Comparison of ENCODE assay signal across 1 cellular context in genomic region chr1:64966158-64966963, GRCh38.
A peak's percentile ranks its signal among the peaks of the same experiment; 100 is the strongest.
TF ChIP-seq lines count a peak whose summit lies in the region.

JAK1 (minus strand) TSS chr1:64966549; CDS start chr1:64886264, 80,285 bp downstream.

TF ChIP-seq in H1, 55 proteins besides CTCF, POLR2A, EP300 and RAD21:
- TF ChIP-seq TCF12 (IDR thresholded peaks at IDR 0.05; ENCODE audit: low read depth, low read length) (no peak), NRF1 (IDR thresholded peaks at IDR 0.05; ENCODE audit: low read depth, low read length) (no peak), RBBP5 (IDR thresholded peaks at IDR 0.05; ENCODE audit: borderline replicate concordance, low read depth, low read length) (0 out of 2 replicates have a peak, but pooled peaks have one; percentile 57), TAF1 (IDR thresholded peaks at IDR 0.05; ENCODE audit: low read depth, low read length) (peak; percentile 89), PHF8 (conservative IDR thresholded peaks at IDR 0.05; ENCODE audit: low read depth, low read length) (peak; percentile 74), RFX5 (IDR thresholded peaks at IDR 0.05; ENCODE audit: borderline replicate concordance, low read depth, low read length) (no peak), SP4 (IDR thresholded peaks at IDR 0.05; ENCODE audit: low read length) (no peak), TBP (IDR thresholded peaks at IDR 0.05; ENCODE audit: low read depth, low read length) (peak; percentile 56), SIN3A (conservative IDR thresholded peaks at IDR 0.05 in 1 of 2, IDR thresholded peaks at IDR 0.05 in 1 of 2; ENCODE audit: low read depth in 1 of 2, low read length in 2 of 2) (peak in 1 of 2 experiments; percentile 5; a peak in 1 of 4 replicates), EGR1 (IDR thresholded peaks at IDR 0.05; ENCODE audit: borderline replicate concordance, low read depth, low read length) (no peak), CHD2 (IDR thresholded peaks at IDR 0.05; ENCODE audit: low read length) (no peak), CBX8 (IDR thresholded peaks at IDR 0.05; ENCODE audit: borderline replicate concordance, low read depth, low read length) (no peak), GABPA (IDR thresholded peaks at IDR 0.05; ENCODE audit: borderline replicate concordance, insufficient read depth, low read length) (no peak), FOSL1 (IDR thresholded peaks at IDR 0.05; ENCODE audit: insufficient read depth, low read depth, low read length) (no peak), NANOG (IDR thresholded peaks at IDR 0.05; ENCODE audit: insufficient read depth, low read depth, low read length, poor library complexity, severe bottlenecking) (no peak), EZH2 (IDR thresholded peaks at IDR 0.05; ENCODE audit: low read depth, low read length, severe bottlenecking) (no peak), RXRA (IDR thresholded peaks at IDR 0.05; ENCODE audit: insufficient read depth, low read depth, low read length) (no peak), BRCA1 (IDR thresholded peaks at IDR 0.05; ENCODE audit: low read depth, low read length) (no peak), CTBP2 (IDR thresholded peaks at IDR 0.05; ENCODE audit: borderline replicate concordance, insufficient read depth, insufficient read length, low read length) (no peak), SAP30 (IDR thresholded peaks at IDR 0.05; ENCODE audit: insufficient read depth, insufficient replicate concordance, low read length) (no peak), POLR2AphosphoS5 (IDR thresholded peaks at IDR 0.05; ENCODE audit: low read depth, low read length) (peak; percentile 69), TAF7 (optimal IDR thresholded peaks at IDR 0.05; ENCODE audit: borderline replicate concordance, low read depth, low read length) (peak; percentile 80), RNF2 (IDR thresholded peaks at IDR 0.05; ENCODE audit: borderline replicate concordance, low read depth, low read length, missing control alignments, poor library complexity, severe bottlenecking) (no peak), ATF2 (IDR thresholded peaks at IDR 0.05; ENCODE audit: low read length) (no peak), BACH1 (IDR thresholded peaks at IDR 0.05; ENCODE audit: low read length) (no peak), KDM4A (IDR thresholded peaks at IDR 0.05; ENCODE audit: low read depth, low read length, severe bottlenecking) (peak; percentile 50), SIRT6 (IDR thresholded peaks at IDR 0.05; ENCODE audit: low read length) (no peak), KDM1A (IDR thresholded peaks at IDR 0.05; ENCODE audit: borderline replicate concordance, low read length) (no peak), ZNF274 (IDR thresholded peaks at IDR 0.05; ENCODE audit: borderline replicate concordance, extremely low read depth, low read length) (no peak), SRF (IDR thresholded peaks at IDR 0.05; ENCODE audit: low read depth, low read length) (no peak), CHD7 (IDR thresholded peaks at IDR 0.05; ENCODE audit: insufficient replicate concordance, low read length) (no peak), MAX (IDR thresholded peaks at IDR 0.05) (0 out of 2 replicates have a peak, but pooled peaks have one; percentile 12), SIX5 (IDR thresholded peaks at IDR 0.05; ENCODE audit: low read depth, low read length) (no peak), ASH2L (IDR thresholded peaks at IDR 0.05; ENCODE audit: low read length) (peak; percentile 71), SUZ12 (IDR thresholded peaks at IDR 0.05; ENCODE audit: low read length) (no peak), ATF3 (IDR thresholded peaks at IDR 0.05; ENCODE audit: insufficient read depth, low read depth, low read length) (no peak), YY1 (IDR thresholded peaks at IDR 0.05; ENCODE audit: low read depth, low read length) (no peak), BCL11A (IDR thresholded peaks at IDR 0.05; ENCODE audit: low read depth in 2 of 2, low read length in 2 of 2) (no peak), MAFK (IDR thresholded peaks at IDR 0.05; ENCODE audit: low read depth, low read length) (no peak), USF2 (IDR thresholded peaks at IDR 0.05; ENCODE audit: low read length) (no peak), TEAD4 (IDR thresholded peaks at IDR 0.05; ENCODE audit: low read depth, low read length) (no peak), CREB1 (IDR thresholded peaks at IDR 0.05) (peak; percentile 67), SP2 (IDR thresholded peaks at IDR 0.05; ENCODE audit: low read length) (no peak), E2F6 (IDR thresholded peaks at IDR 0.05) (no peak), GTF2F1 (IDR thresholded peaks at IDR 0.05; ENCODE audit: borderline replicate concordance, low read depth, low read length) (no peak)
